Comparison of ENCODE assay signal across 7 cellular contexts in the genomic region with DNA sequence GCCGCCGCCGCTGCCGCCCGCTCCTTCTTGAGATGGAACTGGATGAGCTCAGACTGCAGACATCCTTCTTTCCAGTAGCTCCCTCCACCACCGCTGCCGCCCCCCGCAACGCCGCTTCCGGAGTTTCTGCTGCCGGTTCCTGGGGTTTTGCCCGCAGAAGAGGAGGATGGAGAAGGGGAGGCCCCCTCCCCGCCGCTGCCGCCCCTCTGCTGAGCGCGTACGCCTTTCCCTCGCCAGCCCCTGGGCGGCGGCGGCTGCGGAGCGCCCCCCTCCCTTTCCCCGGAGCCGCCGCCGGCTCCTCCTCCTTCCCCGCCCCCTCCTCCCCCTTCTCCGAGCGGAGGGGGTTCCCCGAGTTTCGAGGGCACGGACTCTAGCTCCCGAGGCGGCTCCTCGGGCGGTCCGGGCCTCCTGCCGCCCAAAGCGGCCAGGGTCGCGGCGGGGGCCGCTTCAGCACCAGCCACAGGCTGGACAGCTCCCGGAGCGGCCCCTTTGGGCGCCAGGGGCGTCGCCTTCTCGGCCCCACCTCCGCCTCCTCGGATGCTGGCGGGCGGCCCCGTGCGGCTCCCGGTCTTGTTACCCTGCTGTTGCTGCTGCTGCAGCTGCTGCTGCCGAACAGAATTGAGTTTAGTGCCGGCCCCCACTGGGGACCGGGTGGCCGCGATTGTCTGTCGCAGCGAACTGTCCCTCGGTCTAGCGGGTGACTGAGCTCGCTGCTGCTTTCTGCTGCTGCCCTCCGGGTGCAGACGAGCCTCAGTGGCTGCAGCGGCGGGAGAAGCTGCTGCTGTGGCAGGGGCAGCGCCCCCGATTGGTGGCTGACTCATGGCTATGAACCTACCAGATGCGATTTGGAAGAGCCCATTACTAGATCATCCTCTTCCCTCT. TPM values are rescaled to one million over a fixed set of nuclear protein-coding genes. Genes with fewer than 3 reads are reported as not detected.
DNase-seq lines count a peak whose midpoint lies in the region; ATAC-seq, FAIRE-seq and TF ChIP-seq lines count a peak whose summit lies in the region.

No MANE protein-coding gene starts in this region.

- peaks cover 62% of the 10 kb centered on the region for H3K27me3 ChIP-seq in keratinocyte (ENCODE audit: control insufficient read depth, extremely low read depth, insufficient read depth, low read length)

- ATAC-seq in GM18511 (IDR thresholded peaks at IDR 0.05; ENCODE audit: unreplicated experiment): peak; percentile 78
- peak; percentile 63 for ATAC-seq in HG02852 (IDR thresholded peaks at IDR 0.05; ENCODE audit: unreplicated experiment)

- H3K9me3 ChIP-seq in keratinocyte (ENCODE audit: control insufficient read depth, low read depth, low read length): no peaks in the 10 kb centered on the region

- DNase-seq in NCI-H1436 (lab: John Stamatoyannopoulos, UW) (peak; percentile 49), cardiac fibroblast (ENCODE audit: low read depth in 2 of 2) (peak; percentile 66 to 68), keratinocyte (ENCODE audit: low read depth, low spot score) (no peak)
- DNase-seq in stimulated activated CD4-positive, alpha-beta T cell treated with anti-CD3 and anti-CD28 coated beads, Interleukin-15, amount 100 ng/mL, for 24 hours: peak; percentile 77

- dilution Hi-C loops in keratinocyte (cut with MboI; ENCODE audit: extremely low pct_ligation_motif_present, low sequenced_read_pairs): no loop called here

- no peaks in the 10 kb centered on the region for H3K9me1 ChIP-seq in keratinocyte (ENCODE audit: control insufficient read depth, extremely low read depth, insufficient read depth, low read length)

- no peak for FAIRE-seq in keratinocyte (lab: Jason Lieb, UNC)

- H3K36me3 ChIP-seq in keratinocyte (ENCODE audit: control insufficient read depth in 2 of 2, extremely low read depth in 1 of 2, insufficient read depth in 2 of 2, low read length in 2 of 2): no peaks in the 10 kb centered on the region

- peak overlapping the region; percentile 82 for H3K4me2 ChIP-seq in keratinocyte (ENCODE audit: control insufficient read depth, extremely low read depth, insufficient read depth, low read depth, low read length)

- H4K20me1 ChIP-seq in keratinocyte (ENCODE audit: control insufficient read depth, extremely low read depth, insufficient read depth, low read length): no peaks in the 10 kb centered on the region

- H3K9ac ChIP-seq in keratinocyte (ENCODE audit: control insufficient read depth, extremely low read depth, insufficient read depth, low read length): no peak overlapping the region

- TF ChIP-seq CTCF in WI38 (IDR thresholded peaks at IDR 0.05; ENCODE audit: low read depth, low read length) (0 out of 2 replicates have a peak, but pooled peaks have one; percentile 3), cardiac fibroblast (IDR thresholded peaks at IDR 0.05; ENCODE audit: low read depth, low read length) (no peak), keratinocyte (optimal IDR thresholded peaks at IDR 0.05 in 1 of 3, IDR thresholded peaks at IDR 0.05 in 1 of 3, conservative IDR thresholded peaks at IDR 0.05 in 1 of 3; ENCODE audit: extremely low read depth in 1 of 3, insufficient read depth in 2 of 3, low read length in 3 of 3) (peak in 1 of 3 experiments; percentile 24)

- no peak overlapping the region for H2AFZ ChIP-seq in keratinocyte (ENCODE audit: control insufficient read depth, low read length)

- no peak overlapping the region for H3K27ac ChIP-seq in keratinocyte (ENCODE audit: control insufficient read depth, insufficient read depth, low read length)

- H3K4me3 ChIP-seq in WI38 (ENCODE audit: low read depth, low read length) (peak overlapping the region; percentile 71), cardiac fibroblast (replicated peaks in 1 of 2; ENCODE audit: low read depth in 2 of 2, low read length in 2 of 2) (peak overlapping the region; percentile 70 to 71), keratinocyte (ENCODE audit: control insufficient read depth in 2 of 3, extremely low read depth in 1 of 3, insufficient read depth in 2 of 3, low read depth in 1 of 3, low read length in 3 of 3) (peak overlapping the region; percentile 30 to 55 (median 51))

- no peaks in the 10 kb centered on the region for H3K79me2 ChIP-seq in keratinocyte (ENCODE audit: control insufficient read depth, insufficient read depth, low read length)

- peaks cover 11% of the 10 kb centered on the region for H3K4me1 ChIP-seq in keratinocyte (ENCODE audit: control insufficient read depth, extremely low read depth, insufficient read depth, low read length)

RNA-seq across cellular contexts. Expression of a gene that starts 56.8 kb away (rescaled TPM):
- 0.05 to 0.12 TPM in 2 of 3 replicates, not detected in the other for polyA plus RNA-seq in keratinocyte
- polyA plus RNA-seq in keratinocyte (2011; ENCODE audit: low read depth): 0.64 TPM
- polyA plus RNA-seq in keratinocyte (2011; cell fraction: cytosol; rRNA removed): 0.05 and 0.11 TPM in 2 replicates
- polyA plus RNA-seq in keratinocyte (2011; cell fraction: nucleus; rRNA removed): 0.19 TPM in 1 of 2 replicates, not detected in the other
- 0.02 TPM in 1 of 2 replicates, not detected in the other for polyA plus RNA-seq in keratinocyte (2012; ENCODE audit: low replicate concordance)
- polyA minus RNA-seq in keratinocyte: 0.06 TPM in 1 of 3 replicates, not detected in the others
- polyA minus RNA-seq in keratinocyte (2011; cell fraction: cytosol; rRNA and poly(A)+ RNA removed): not detected
- not detected in 2 replicates for polyA minus RNA-seq in keratinocyte (2011; cell fraction: nucleus; rRNA and poly(A)+ RNA removed)
